ENCODE assay signal across 20 cellular contexts in the genomic region with DNA sequence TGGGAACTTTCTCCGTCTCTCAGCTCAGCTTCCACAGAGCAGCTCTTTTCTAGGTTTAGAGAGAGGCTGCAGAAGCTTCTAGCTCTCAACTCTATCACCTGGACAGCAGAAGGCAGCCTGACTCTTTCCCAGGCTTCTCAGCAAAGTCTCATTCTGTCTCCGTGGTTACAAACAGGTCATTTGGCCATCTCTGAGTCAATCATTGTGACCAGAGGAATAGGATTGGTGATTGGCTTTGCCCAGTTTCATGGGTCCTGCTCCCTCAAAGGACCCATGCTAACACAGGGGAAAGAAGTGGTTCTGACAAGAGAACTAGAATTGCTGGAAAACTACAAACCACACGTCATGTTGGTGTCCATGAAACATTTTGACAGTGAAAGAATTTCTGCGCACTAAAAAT. TPM values are rescaled to one million over a fixed set of nuclear protein-coding genes. Genes with fewer than 3 reads are reported as not detected.
"Had no signal": no experiment of that assay in that cellular context is flagged by ENCODE, and none has a peak within 500 bp of the region (broad histone marks: within the 10 kb centered on the region; RNA-seq: fewer than 3 reads in every experiment).

No MANE protein-coding gene starts in this region.

- H3K4me3 ChIP-seq: upper lobe of right lung had no signal

- H3K4me1 Mint-ChIP-seq: activated CD8-positive, alpha-beta memory T cell treated with anti-CD3 and anti-CD28 coated beads, Interleukin-2, amount 10 ng/mL, durations not matched to agents 7 days and 5 days; central memory CD8-positive, alpha-beta T cell; stimulated activated naive B cell treated with anti-CD40 and anti-IgM and Interleukin-4, amounts not matched to agents 10 μg/mL and 1 μg/mL and 100 μg/mL, for 72 hours had no signal

- H3K9me3 Mint-ChIP-seq: central memory CD8-positive, alpha-beta T cell had no signal

- DNase-seq: activated CD4-positive, alpha-beta T cell treated with anti-CD3 and anti-CD28 coated beads, Interleukin-2, amount 50 U/mL, for 48 hours; activated CD8-positive, alpha-beta memory T cell treated with anti-CD3 and anti-CD28 coated beads, Interleukin-2, amount 10 ng/mL, durations not matched to agents 7 days and 5 days; activated gamma-delta T cell; activated T-cell treated with anti-CD3 and anti-CD28 coated beads, Interleukin-2, amount 50 U/mL, for 4 hours; amygdala; effector memory CD8-positive, alpha-beta T cell; kidney glomerular epithelial cell; naive B cell; posterior cingulate gyrus; right cardiac atrium; stimulated activated CD4-positive, alpha-beta T cell treated with anti-CD3 and anti-CD28 coated beads, Interleukin-2, amount 100 ng/mL, for 24 hours; stimulated activated naive B cell treated with anti-CD40 and anti-IgM and Interleukin-4, amounts not matched to agents 10 μg/mL and 1 μg/mL and 100 μg/mL, for 72 hours; substantia nigra; upper lobe of right lung had no signal

- H3K36me3 ChIP-seq: upper lobe of right lung had no signal

- H3K36me3 Mint-ChIP-seq: activated CD8-positive, alpha-beta memory T cell treated with anti-CD3 and anti-CD28 coated beads, Interleukin-2, amount 10 ng/mL, durations not matched to agents 7 days and 5 days; activated naive CD8-positive, alpha-beta T cell; brain; stimulated activated naive B cell treated with anti-CD40 and anti-IgM and Interleukin-4, amounts not matched to agents 10 μg/mL and 1 μg/mL and 100 μg/mL, for 72 hours had no signal

- H3K4me3 Mint-ChIP-seq: activated CD8-positive, alpha-beta memory T cell treated with anti-CD3 and anti-CD28 coated beads, Interleukin-2, amount 10 ng/mL, durations not matched to agents 7 days and 5 days; activated naive CD8-positive, alpha-beta T cell; activated T-cell treated with anti-CD3 and anti-CD28 coated beads, Interleukin-2, amount 50 U/mL, for 4 hours; brain; central memory CD8-positive, alpha-beta T cell; effector memory CD8-positive, alpha-beta T cell; mesothelial cell of epicardium; naive B cell; stimulated activated naive B cell treated with anti-CD40 and anti-IgM and Interleukin-4, amounts not matched to agents 10 μg/mL and 1 μg/mL and 100 μg/mL, for 72 hours had no signal

- H3K9me3 ChIP-seq: upper lobe of right lung had no signal

- H3K27ac ChIP-seq: upper lobe of right lung had no signal

- H3K27me3 ChIP-seq: upper lobe of right lung had no signal

- H3K27me3 Mint-ChIP-seq: brain had no signal

- H3K27ac Mint-ChIP-seq: activated CD8-positive, alpha-beta memory T cell treated with anti-CD3 and anti-CD28 coated beads, Interleukin-2, amount 10 ng/mL, durations not matched to agents 7 days and 5 days; activated naive CD8-positive, alpha-beta T cell; effector memory CD8-positive, alpha-beta T cell; mesothelial cell of epicardium; naive B cell; stimulated activated naive B cell treated with anti-CD40 and anti-IgM and Interleukin-4, amounts not matched to agents 10 μg/mL and 1 μg/mL and 100 μg/mL, for 72 hours had no signal

- H3K4me1 ChIP-seq: upper lobe of right lung had no signal

- ATAC-seq: activated CD4-positive, CD25-positive, alpha-beta regulatory T cell treated with anti-CD3 and anti-CD28 coated beads, Interleukin-2, amount 50 U/mL, for 24 hours; activated CD8-positive, alpha-beta memory T cell treated with anti-CD3 and anti-CD28 coated beads, Interleukin-2, amount 10 ng/mL, durations not matched to agents 7 days and 5 days; activated T-cell treated with anti-CD3 and anti-CD28 coated beads, Interleukin-2, amount 50 U/mL, for 4 hours; effector memory CD8-positive, alpha-beta T cell; stimulated activated naive B cell treated with anti-CD40 and anti-IgM and Interleukin-4, amounts not matched to agents 10 μg/mL and 1 μg/mL and 100 μg/mL, for 72 hours; upper lobe of right lung had no signal

RNA-seq across cellular contexts. Expression of a gene that starts 43.6 kb away (rescaled TPM):
- total RNA-seq: activated CD8-positive, alpha-beta memory T cell treated with anti-CD3 and anti-CD28 coated beads, Interleukin-2, amount 10 ng/mL, durations not matched to agents 7 days and 5 days; T-helper 2 cell treated with Interferon-gamma antibody and Interleukin-4, amounts not matched to agents 100 ng/mL and 5 ng/mL, for 36 hours had no signal
